In the genomic region with DNA sequence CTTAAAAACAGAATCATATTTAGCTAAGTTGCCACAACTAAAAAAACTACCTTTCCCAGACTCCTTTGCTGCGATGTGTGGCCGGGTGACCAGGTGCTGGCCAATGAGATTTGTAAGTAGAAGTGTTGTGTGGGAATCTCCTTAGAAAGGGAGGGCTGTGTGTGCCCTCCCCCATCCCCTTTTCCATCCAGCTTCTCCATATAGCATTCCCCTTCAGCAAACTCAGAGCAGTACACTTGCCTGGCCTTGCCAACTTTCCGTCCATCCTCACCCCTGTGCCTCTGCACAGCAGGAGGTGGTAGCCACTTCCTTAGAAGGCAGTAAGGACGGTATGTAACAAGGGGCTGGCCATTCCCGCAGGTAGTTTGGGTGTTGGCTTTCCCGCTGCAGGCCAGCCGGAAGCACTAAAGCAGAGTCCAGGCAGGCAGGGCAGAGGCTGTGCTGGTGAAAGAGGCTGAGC, we compare ENCODE assay signal across 23 cellular contexts. TPM values are rescaled to one million over a fixed set of nuclear protein-coding genes. Genes with fewer than 3 reads are reported as not detected.
DNase-seq lines count a peak whose midpoint lies in the region; TF ChIP-seq lines count a peak whose summit lies in the region.
"Had no signal": no experiment of that assay in that cellular context is flagged by ENCODE, and none has a peak within 500 bp of the region (broad histone marks: within the 10 kb centered on the region; RNA-seq: fewer than 3 reads in every experiment).

No MANE protein-coding gene starts in this region.

- no peaks in the 10 kb centered on the region for H3K79me2 ChIP-seq in osteoblast (ENCODE audit: insufficient read depth, low read length)
- H3K79me2 ChIP-seq: hepatocyte had no signal

- H3K36me3 Mint-ChIP-seq in immature natural killer cell = no peaks in the 10 kb centered on the region
- H3K36me3 Mint-ChIP-seq: activated naive CD8-positive, alpha-beta T cell treated with anti-CD3 and anti-CD28 coated beads for 36 hours; natural killer cell treated with Interleukin-12 subunit alpha and Interleukin-12 subunit beta and Interleukin-15 and Interleukin-18, amount 100 ng/mL, for 72 hours; T-cell had no signal

- H3K27me3 ChIP-seq in ascending aorta (no peaks in the 10 kb centered on the region), osteoblast (ENCODE audit: insufficient read depth, low read length) (peaks cover 2% of the 10 kb centered on the region)
- H3K27me3 ChIP-seq: transverse colon had no signal

- no peaks in the 10 kb centered on the region for H4K20me1 ChIP-seq in osteoblast (ENCODE audit: insufficient read depth, low read length)

- no peaks in the 10 kb centered on the region for H3K9me3 Mint-ChIP-seq in immature natural killer cell
- H3K9me3 Mint-ChIP-seq: activated naive CD8-positive, alpha-beta T cell treated with anti-CD3 and anti-CD28 coated beads for 36 hours; activated T-helper 1 cell treated with anti-CD3 and anti-CD28 coated beads, Interleukin-12 subunit alpha, Interleukin-12 subunit beta, Interleukin-2, Interleukin-4 antibody, amounts not matched to agents 30 ng/mL and 10 ng/mL and 1 ng/mL, durations not matched to agents 14 hours and 24 hours and 36 hours; effector memory CD8-positive, alpha-beta T cell; natural killer cell treated with Interleukin-12 subunit alpha and Interleukin-12 subunit beta and Interleukin-15 and Interleukin-18, amount 100 ng/mL, for 72 hours; T-cell had no signal

- no peak overlapping the region for H3K4me2 ChIP-seq in osteoblast (ENCODE audit: insufficient read depth, low read length)
- H3K4me2 ChIP-seq: hepatocyte had no signal

- H3K27ac ChIP-seq in ascending aorta (peak overlapping the region; percentile 50 to 85), osteoblast (ENCODE audit: low read depth, low read length) (no peak overlapping the region)
- H3K27ac ChIP-seq: hepatocyte, transverse colon had no signal

- peaks cover 0 to 25% of the 10 kb centered on the region in 2 donors for H3K4me1 Mint-ChIP-seq in immature natural killer cell
- H3K4me1 Mint-ChIP-seq: activated naive CD8-positive, alpha-beta T cell treated with anti-CD3 and anti-CD28 coated beads for 36 hours had no signal

- intact Hi-C loops in ascending aorta (cut with DNase I) = loop anchor here (5.0 to 10.0 kb wide), 3 partner anchors 540 to 1730 kb away; a partner anchor contains a TSS

- H3K4me3 ChIP-seq in ascending aorta (no peak overlapping the region), osteoblast (ENCODE audit: insufficient read depth, low read length) (no peak overlapping the region)
- H3K4me3 ChIP-seq: hepatocyte, transverse colon had no signal

- DNase-seq in DMS53 (lab: John Stamatoyannopoulos, UW) (peak; percentile 6), DMS53 treated with DMSO at 0.1 percent for 48 hours (lab: John Stamatoyannopoulos, UW; ENCODE audit: unreplicated experiment) (no peak), ascending aorta (ENCODE audit: low spot score in 2 of 2) (no peak), immature natural killer cell (no peak), osteoblast (ENCODE audit: insufficient read length, low spot score, missing footprints) (peak; percentile 79), HUDEP-2 (lab: John Stamatoyannopoulos, UW; ENCODE audit: unreplicated experiment in 76 of 76) (no peak), T-helper 1 cell (no peak), NCI-H146 (lab: John Stamatoyannopoulos, UW) (no peak)
- DNase-seq: 8988T; activated naive CD8-positive, alpha-beta T cell treated with anti-CD3 and anti-CD28 coated beads for 36 hours; C1 segment of cervical spinal cord; DMS79; effector memory CD8-positive, alpha-beta T cell; NCI-H226; stimulated activated CD4-positive, alpha-beta T cell treated with anti-CD3 and anti-CD28 coated beads, Interleukin-12 subunit alpha, Interleukin-12 subunit beta, amount 100 ng/mL, for 4 hours; stimulated activated naive CD4-positive, alpha-beta T cell; T-cell; transverse colon had no signal

- TF ChIP-seq CTCF in ascending aorta (IDR thresholded peaks at IDR 0.05) (no peak), osteoblast (IDR thresholded peaks at IDR 0.05; ENCODE audit: extremely low read depth, low read depth, low read length) (no peak)

- H3K36me3 ChIP-seq in ascending aorta = no peaks in the 10 kb centered on the region
- no peaks in the 10 kb centered on the region for H3K36me3 ChIP-seq in osteoblast (ENCODE audit: insufficient read depth, low read length)
- H3K36me3 ChIP-seq: transverse colon had no signal

- no peak overlapping the region for H2AFZ ChIP-seq in osteoblast (ENCODE audit: low read length)
- H2AFZ ChIP-seq: hepatocyte had no signal

- H3K27ac Mint-ChIP-seq in immature natural killer cell = peak overlapping the region in 4 of 6 donors; percentile 9 to 80 (median 50)
- H3K27ac Mint-ChIP-seq: activated naive CD8-positive, alpha-beta T cell treated with anti-CD3 and anti-CD28 coated beads for 36 hours; activated T-helper 1 cell treated with anti-CD3 and anti-CD28 coated beads, Interleukin-12 subunit alpha, Interleukin-12 subunit beta, Interleukin-2, Interleukin-4 antibody, amounts not matched to agents 30 ng/mL and 10 ng/mL and 1 ng/mL, durations not matched to agents 14 hours and 24 hours and 36 hours; effector memory CD8-positive, alpha-beta T cell; natural killer cell treated with Interleukin-12 subunit alpha and Interleukin-12 subunit beta and Interleukin-15 and Interleukin-18, amount 100 ng/mL, for 72 hours; T-cell had no signal

- no peaks in the 10 kb centered on the region for H3K9me3 ChIP-seq in ascending aorta
- no peaks in the 10 kb centered on the region for H3K9me3 ChIP-seq in osteoblast (ENCODE audit: low read depth, low read length)
- H3K9me3 ChIP-seq: transverse colon had no signal

- peaks cover 0 to 5% (median 0%) of the 10 kb centered on the region in 3 donors for H3K27me3 Mint-ChIP-seq in immature natural killer cell (ENCODE audit: low read depth in 3 of 3)
- H3K27me3 Mint-ChIP-seq: natural killer cell treated with Interleukin-12 subunit alpha and Interleukin-12 subunit beta and Interleukin-15 and Interleukin-18, amount 100 ng/mL, for 72 hours had no signal

- H3K4me1 ChIP-seq in ascending aorta (peaks cover 10 to 36% of the 10 kb centered on the region in 2 donors), osteoblast (ENCODE audit: insufficient read depth, low read length) (no peaks in the 10 kb centered on the region)

- no peak overlapping the region for H3K4me3 Mint-ChIP-seq in immature natural killer cell
- H3K4me3 Mint-ChIP-seq: activated naive CD8-positive, alpha-beta T cell treated with anti-CD3 and anti-CD28 coated beads for 36 hours; activated T-helper 1 cell treated with anti-CD3 and anti-CD28 coated beads, Interleukin-12 subunit alpha, Interleukin-12 subunit beta, Interleukin-2, Interleukin-4 antibody, amounts not matched to agents 30 ng/mL and 10 ng/mL and 1 ng/mL, durations not matched to agents 14 hours and 24 hours and 36 hours; effector memory CD8-positive, alpha-beta T cell; natural killer cell treated with Interleukin-12 subunit alpha and Interleukin-12 subunit beta and Interleukin-15 and Interleukin-18, amount 100 ng/mL, for 72 hours; T-cell had no signal

RNA-seq across cellular contexts. Expression of a gene that starts 22.3 kb away (rescaled TPM):
- not detected for total RNA-seq in ascending aorta
- not detected for polyA plus RNA-seq in immature natural killer cell
- not detected in 2 replicates for total RNA-seq in osteoblast
- total RNA-seq: activated naive CD8-positive, alpha-beta T cell treated with anti-CD3 and anti-CD28 coated beads for 36 hours; activated T-helper 1 cell treated with anti-CD3 and anti-CD28 coated beads, Interleukin-12 subunit alpha, Interleukin-12 subunit beta, Interleukin-2, Interleukin-4 antibody, amounts not matched to agents 30 ng/mL and 10 ng/mL and 1 ng/mL, durations not matched to agents 14 hours and 24 hours and 36 hours; bronchial epithelial cell; hepatocyte; lower leg skin; natural killer cell treated with Interleukin-12 subunit alpha and Interleukin-12 subunit beta and Interleukin-15 and Interleukin-18, amount 100 ng/mL, for 72 hours; T-cell; transverse colon had no signal
- polyA plus RNA-seq: hepatocyte had no signal

RNA-seq across cellular contexts. Expression of a gene that starts 30.6 kb away (rescaled TPM):
- total RNA-seq in ascending aorta (not detected), osteoblast (not detected in 2 replicates)
- 1 to 10 TPM in 1 of 3 donors, under 1 TPM in 1, not detected in 1; 0.53 to 1.1 TPM for polyA plus RNA-seq in immature natural killer cell
- total RNA-seq: activated naive CD8-positive, alpha-beta T cell treated with anti-CD3 and anti-CD28 coated beads for 36 hours; activated T-helper 1 cell treated with anti-CD3 and anti-CD28 coated beads, Interleukin-12 subunit alpha, Interleukin-12 subunit beta, Interleukin-2, Interleukin-4 antibody, amounts not matched to agents 30 ng/mL and 10 ng/mL and 1 ng/mL, durations not matched to agents 14 hours and 24 hours and 36 hours; bronchial epithelial cell; hepatocyte; natural killer cell treated with Interleukin-12 subunit alpha and Interleukin-12 subunit beta and Interleukin-15 and Interleukin-18, amount 100 ng/mL, for 72 hours had no signal
- polyA plus RNA-seq: hepatocyte had no signal

Comparison
In these comparisons a context has a peak if more than half of its experiments do, and no peak if none do; other contexts are left out.
1. DNase-seq: peak in DMS53 (single experiment) and osteoblast (single experiment); none in DMS53 treated with DMSO at 0.1 percent for 48 hours (single experiment), ascending aorta (0 of 2), immature natural killer cell (0 of 3), HUDEP-2 (0 of 76), T-helper 1 cell (0 of 5) and NCI-H146 (single experiment).